ENCODE assay signal across 21 cellular contexts in genomic region chr1:151809625-151810556, GRCh38. TPM values are rescaled to one million over a fixed set of nuclear protein-coding genes. Genes with fewer than 3 reads are reported as not detected.
DNase-seq lines count a peak whose midpoint lies in the region; ATAC-seq and TF ChIP-seq lines count a peak whose summit lies in the region.
"Had no signal": no experiment of that assay in that cellular context is flagged by ENCODE, and none has a peak within 500 bp of the region (broad histone marks: within the 10 kb centered on the region; RNA-seq: fewer than 3 reads in every experiment).

No MANE protein-coding gene starts in this region.

- H3K27me3 ChIP-seq in HAP-1 (ENCODE audit: low read depth) = peaks cover 2% of the 10 kb centered on the region; the same call in 1 of the 2 replicates
- peaks cover 0 to 9% (median 0%) of the 10 kb centered on the region in 3 donors for H3K27me3 ChIP-seq in stomach
- H3K27me3 ChIP-seq: adrenal gland, vagina had no signal

- H3K27ac ChIP-seq in stomach = no peak overlapping the region
- H3K27ac ChIP-seq: adrenal gland, vagina had no signal

- DNase-seq in Ammon's horn (ENCODE audit: low spot score) (peak; percentile 33), HAP-1 (ENCODE audit: low spot score in 2 of 2) (peak; percentile 83 to 84), midbrain (lab: John Stamatoyannopoulos, UW) (peak; percentile 29), stomach (no peak)
- no peak for DNase-seq in stimulated activated CD4-positive, alpha-beta T cell treated with anti-CD3 and anti-CD28 coated beads, Interleukin-4, amount 100 ng/mL, for 4 hours
- DNase-seq in activated CD4-positive, CD25-positive, alpha-beta regulatory T cell treated with anti-CD3 and anti-CD28 coated beads, Interleukin-2, amount 50 U/mL, for 72 hours = no peak
- DNase-seq: activated CD4-positive, alpha-beta memory T cell treated with anti-CD3 and anti-CD28 coated beads, Interleukin-2, amount 10 ng/mL, durations not matched to agents 7 days and 5 days; Calu3; cerebellar nuclear complex; foreskin fibroblast; naive B cell; NCI-H1694; NCI-H524; stimulated activated naive B cell treated with anti-CD40 and anti-IgM and Interleukin-4, amounts not matched to agents 10 μg/mL and 1 μg/mL and 100 μg/mL, for 72 hours had no signal

- no peaks in the 10 kb centered on the region for H3K9me3 Mint-ChIP-seq in brain
- H3K9me3 Mint-ChIP-seq: activated CD4-positive, alpha-beta memory T cell treated with anti-CD3 and anti-CD28 coated beads, Interleukin-2, amount 10 ng/mL, durations not matched to agents 7 days and 5 days; activated T-helper 1 cell treated with anti-CD3 and anti-CD28 coated beads, Interleukin-12 subunit alpha, Interleukin-12 subunit beta, Interleukin-2, Interleukin-4 antibody, amounts not matched to agents 30 ng/mL and 10 ng/mL and 1 ng/mL, durations not matched to agents 14 hours and 24 hours and 36 hours; naive B cell; stimulated activated naive B cell treated with anti-CD40 and anti-IgM and Interleukin-4, amounts not matched to agents 10 μg/mL and 1 μg/mL and 100 μg/mL, for 72 hours had no signal

- intact Hi-C loops in stomach (cut with DNase I; ENCODE audit: low total_unique reads) = no loop called here

- no peak for TF ChIP-seq POLR2A in stomach (IDR thresholded peaks at IDR 0.05)

- no peaks in the 10 kb centered on the region for H3K36me3 Mint-ChIP-seq in brain
- H3K36me3 Mint-ChIP-seq: naive B cell; stimulated activated naive B cell treated with anti-CD40 and anti-IgM and Interleukin-4, amounts not matched to agents 10 μg/mL and 1 μg/mL and 100 μg/mL, for 72 hours had no signal

- peaks cover 16% of the 10 kb centered on the region for H3K27me3 Mint-ChIP-seq in brain

- H3K4me3 Mint-ChIP-seq in brain = peak overlapping the region in 1 of 5 experiments; percentile 32
- H3K4me3 Mint-ChIP-seq: activated CD4-positive, alpha-beta memory T cell treated with anti-CD3 and anti-CD28 coated beads, Interleukin-2, amount 10 ng/mL, durations not matched to agents 7 days and 5 days; activated T-helper 1 cell treated with anti-CD3 and anti-CD28 coated beads, Interleukin-12 subunit alpha, Interleukin-12 subunit beta, Interleukin-2, Interleukin-4 antibody, amounts not matched to agents 30 ng/mL and 10 ng/mL and 1 ng/mL, durations not matched to agents 14 hours and 24 hours and 36 hours; naive B cell; stimulated activated naive B cell treated with anti-CD40 and anti-IgM and Interleukin-4, amounts not matched to agents 10 μg/mL and 1 μg/mL and 100 μg/mL, for 72 hours had no signal

- ATAC-seq in GM21515 (IDR thresholded peaks at IDR 0.05; ENCODE audit: unreplicated experiment) = no peak
- ATAC-seq: Panc1; stimulated activated naive B cell treated with anti-CD40 and anti-IgM and Interleukin-4, amounts not matched to agents 10 μg/mL and 1 μg/mL and 100 μg/mL, for 72 hours had no signal

- peaks cover 40% of the 10 kb centered on the region for H3K4me1 Mint-ChIP-seq in brain

- H3K9me3 ChIP-seq in HAP-1 (no peaks in the 10 kb centered on the region), stomach (no peaks in the 10 kb centered on the region)
- H3K9me3 ChIP-seq: adrenal gland, vagina had no signal

- in situ Hi-C loops in HAP-1 (cut with MboI; ENCODE audit: low sequenced_read_pairs) = loop anchor here (10.0 kb wide), 1 partner anchor 55 kb away; no protein-coding TSS in a partner anchor

- peak overlapping the region in 3 of 5 experiments; percentile 59 to 87 (median 68) for H3K27ac Mint-ChIP-seq in brain
- H3K27ac Mint-ChIP-seq: activated CD4-positive, alpha-beta memory T cell treated with anti-CD3 and anti-CD28 coated beads, Interleukin-2, amount 10 ng/mL, durations not matched to agents 7 days and 5 days; activated T-helper 1 cell treated with anti-CD3 and anti-CD28 coated beads, Interleukin-12 subunit alpha, Interleukin-12 subunit beta, Interleukin-2, Interleukin-4 antibody, amounts not matched to agents 30 ng/mL and 10 ng/mL and 1 ng/mL, durations not matched to agents 14 hours and 24 hours and 36 hours; naive B cell; stimulated activated naive B cell treated with anti-CD40 and anti-IgM and Interleukin-4, amounts not matched to agents 10 μg/mL and 1 μg/mL and 100 μg/mL, for 72 hours had no signal

- TF ChIP-seq CTCF in brain (conservative IDR thresholded peaks at IDR 0.05) = no peak
- TF ChIP-seq CTCF in stomach (IDR thresholded peaks at IDR 0.05) = no peak

- no peak for TF ChIP-seq EP300 in stomach (IDR thresholded peaks at IDR 0.05)

- H3K36me3 ChIP-seq in HAP-1 (replicated peaks) = no peaks in the 10 kb centered on the region
- peaks cover 0 to 52% (median 23%) of the 10 kb centered on the region in 4 donors for H3K36me3 ChIP-seq in stomach
- H3K36me3 ChIP-seq: adrenal gland, vagina had no signal

- H3K4me1 ChIP-seq in HAP-1 (peaks cover 20% of the 10 kb centered on the region), stomach (peaks cover 0 to 6% (median 0%) of the 10 kb centered on the region in 4 donors)
- H3K4me1 ChIP-seq: adrenal gland, vagina had no signal

- 47 to 65% (median 51%) methylated on average over 4 of the region's 4 CpGs for WGBS in stomach, 5 donors

- H3K4me3 ChIP-seq in HAP-1 (no peak overlapping the region), stomach (no peak overlapping the region)
- H3K4me3 ChIP-seq: adrenal gland, vagina had no signal

RNA-seq across cellular contexts. Expression of gene LINGO4, which starts 4.7 kb away (rescaled TPM):
- polyA plus RNA-seq in brain (ENCODE audit: insufficient read depth, low read depth, low replicate concordance) (0.12 TPM), stomach (under 1 TPM in 1 of 3 donors, not detected in 2; 0.06 TPM)
- 1 to 10 TPM in 1 of 5 donors, not detected in 4; 3.2 TPM for total RNA-seq in stomach
- total RNA-seq: Calu3, LHCN-M2 had no signal

RNA-seq across cellular contexts. Expression of gene TDRKH, which starts 19.6 kb away (rescaled TPM):
- polyA plus RNA-seq in brain (ENCODE audit: insufficient read depth, low read depth, low replicate concordance) = 29.1 TPM
- total RNA-seq in stomach = 10 to 100 TPM in 1 of 5 donors, 1 to 10 TPM in 3, under 1 TPM in 1; 0.29 to 30.4 (median 3.3) TPM
- 1 to 10 TPM; 1.9 to 2.6 (median 2.4) TPM for polyA plus RNA-seq in stomach

RNA-seq across cellular contexts. Expression of gene RORC, which starts 21.7 kb away (rescaled TPM):
- polyA plus RNA-seq in brain (ENCODE audit: insufficient read depth, low read depth, low replicate concordance) = 3.1 TPM
- total RNA-seq in stomach = 10 to 100 TPM in 3 of 5 donors, 1 to 10 TPM in 2; 1.4 to 28.1 (median 16.2) TPM
- 10 to 100 TPM; 11.0 to 14.5 (median 11.5) TPM for polyA plus RNA-seq in stomach
- total RNA-seq: LHCN-M2 had no signal

RNA-seq across cellular contexts. Expression of gene C2CD4D, which starts 29.7 kb away (rescaled TPM):
- 0.78 TPM for polyA plus RNA-seq in brain (ENCODE audit: insufficient read depth, low read depth, low replicate concordance)
- total RNA-seq in stomach = under 1 TPM in 1 of 5 donors, not detected in 4; 0.58 TPM
- polyA plus RNA-seq in stomach = under 1 TPM in 2 of 3 donors, not detected in 1; 0.44 to 0.73 TPM
- total RNA-seq: LHCN-M2, vagina had no signal

RNA-seq across cellular contexts. Expression of gene THEM5, which starts 43.6 kb away (rescaled TPM):
- polyA plus RNA-seq in brain (ENCODE audit: insufficient read depth, low read depth, low replicate concordance) (not detected), stomach (not detected)
- total RNA-seq in stomach = not detected
- total RNA-seq: activated CD4-positive, alpha-beta memory T cell treated with anti-CD3 and anti-CD28 coated beads, Interleukin-2, amount 10 ng/mL, durations not matched to agents 7 days and 5 days; activated T-helper 1 cell treated with anti-CD3 and anti-CD28 coated beads, Interleukin-12 subunit alpha, Interleukin-12 subunit beta, Interleukin-2, Interleukin-4 antibody, amounts not matched to agents 30 ng/mL and 10 ng/mL and 1 ng/mL, durations not matched to agents 14 hours and 24 hours and 36 hours; adrenal gland; Calu3; LHCN-M2 had no signal
- polyA plus RNA-seq: adrenal gland had no signal

Comparison
In these comparisons a context has a peak if more than half of its experiments do, and no peak if none do; other contexts are left out.
1. DNase-seq: peak in Ammon's horn (single experiment), HAP-1 (2 of 2) and midbrain (single experiment); none in stomach (single experiment), stimulated activated CD4-positive, alpha-beta T cell treated with anti-CD3 and anti-CD28 coated beads, Interleukin-4, amount 100 ng/mL, for 4 hours (0 of 2) and activated CD4-positive, CD25-positive, alpha-beta regulatory T cell treated with anti-CD3 and anti-CD28 coated beads, Interleukin-2, amount 50 U/mL, for 72 hours (single experiment).